ENCODE assay signal across 25 cellular contexts in genomic region chr5:53515988-53516387, GRCh38. TPM values are rescaled to one million over a fixed set of nuclear protein-coding genes. Genes with fewer than 3 reads are reported as not detected.
"Had no signal": no experiment of that assay in that cellular context is flagged by ENCODE, and none has a peak within 500 bp of the region (broad histone marks: within the 10 kb centered on the region; RNA-seq: fewer than 3 reads in every experiment).

No MANE protein-coding gene starts in this region.

- H3K4me1 Mint-ChIP-seq: T-cell had no signal

- H3K36me3 Mint-ChIP-seq: T-cell had no signal

- H3K4me3 Mint-ChIP-seq: T-cell; T-helper 1 cell treated with Interleukin-12 subunit alpha and Interleukin-12 subunit beta and Interleukin-4 antibody, amounts not matched to agents 30 μg/mL and 1 μg/mL, for 36 hours had no signal

- H3K4me1 ChIP-seq: SJSA1 had no signal

- FAIRE-seq: RCC 7860 had no signal

- H3K27me3 ChIP-seq: SJSA1 had no signal

- H3K9me3 ChIP-seq: SJSA1 had no signal

- H3K36me3 ChIP-seq: SJSA1 had no signal

- ATAC-seq: T-cell had no signal

- H3K27ac Mint-ChIP-seq: T-cell; T-helper 1 cell treated with Interleukin-12 subunit alpha and Interleukin-12 subunit beta and Interleukin-4 antibody, amounts not matched to agents 30 μg/mL and 1 μg/mL, for 36 hours had no signal

- DNase-seq: Karpas-422, KG1, MV-4-11, NCI-H1048, NCI-H1105 treated with DMSO at 0.1 percent for 48 hours, NCI-H1417 treated with DMSO at 0.1 percent for 48 hours, NCI-H146, NCI-H1694 treated with DMSO at 0.1 percent for 48 hours, NCI-H1930, NCI-H2081, NCI-H2107, NCI-H2227 treated with DMSO at 0.1 percent for 48 hours, NCI-H446, NCI-H510A, NCI-H524 treated with DMSO at 0.1 percent for 48 hours, NCI-H69, NCI-H774, Right ventricle myocardium superior, RPMI8226, SIG-M5, T-cell had no signal

- H3K27ac ChIP-seq: SJSA1 had no signal

- H3K4me3 ChIP-seq: SJSA1 had no signal

RNA-seq across cellular contexts. Expression of gene FST, which starts 35.6 kb away (rescaled TPM):
- total RNA-seq: HT-29 had no signal
